Comparison of ENCODE assay signal across 35 cellular contexts in genomic region chr3:69725994-69726571, GRCh38. TPM values are rescaled to one million over a fixed set of nuclear protein-coding genes. Genes with fewer than 3 reads are reported as not detected.
"Had no signal": no experiment of that assay in that cellular context is flagged by ENCODE, and none has a peak within 500 bp of the region (broad histone marks: within the 10 kb centered on the region; RNA-seq: fewer than 3 reads in every experiment).

No MANE protein-coding gene starts in this region.

- H3K9me3 ChIP-seq: adrenal gland, ascending aorta had no signal

- H3K27ac ChIP-seq: adrenal gland, ascending aorta, VCaP had no signal

- H3K27me3 Mint-ChIP-seq: activated CD4-positive, alpha-beta memory T cell treated with anti-CD3 and anti-CD28 coated beads for 36 hours; activated CD4-positive, alpha-beta T cell treated with anti-CD3 and anti-CD28 coated beads, Interleukin-2, amount 10 ng/mL, durations not matched to agents 24 days and 14 days; activated T-helper 17 cell treated with anti-CD3 and anti-CD28 coated beads, Interleukin-2, amount 50 U/mL, for 72 hours had no signal

- FAIRE-seq: TTC549 had no signal

- H3K4me1 ChIP-seq: adrenal gland, ascending aorta had no signal

- H3K4me3 ChIP-seq: adrenal gland, ascending aorta had no signal

- DNase-seq: activated B cell treated with CpG ODN at 0.5 μM for 24 hours; activated CD4-positive, alpha-beta memory T cell treated with anti-CD3 and anti-CD28 coated beads for 36 hours; activated CD4-positive, alpha-beta T cell treated with anti-CD3 and anti-CD28 coated beads for 4 hours; activated CD4-positive, alpha-beta T cell treated with anti-CD3 and anti-CD28 coated beads, Interleukin-2, amount 10 ng/mL, durations not matched to agents 24 days and 14 days; activated CD4-positive, alpha-beta T cell treated with anti-CD3 and anti-CD28 coated beads, Interleukin-2, amount 50 U/mL, for 1 hour; activated CD4-positive, alpha-beta T cell treated with anti-CD3 and anti-CD28 coated beads, Interleukin-2, amount 50 U/mL, for 4 hours; activated CD4-positive, CD25-positive, alpha-beta regulatory T cell treated with anti-CD3 and anti-CD28 coated beads, Interleukin-2, amount 50 U/mL, for 72 hours; activated CD8-positive, alpha-beta memory T cell treated with anti-CD3 and anti-CD28 coated beads, Interleukin-2, amount 50 U/mL, for 4 hours; activated CD8-positive, alpha-beta T cell treated with anti-CD3 and anti-CD28 coated beads for 36 hours; activated effector memory CD4-positive, alpha-beta T cell treated with anti-CD3 and anti-CD28 coated beads, Interleukin-2, amount 50 U/mL, for 16 hours; activated gamma-delta T cell treated with Interleukin-2 at 50 U/mL for 16 hours; activated naive CD4-positive, alpha-beta T cell; activated naive CD4-positive, alpha-beta T cell treated with anti-CD3 and anti-CD28 coated beads for 36 hours; activated naive CD4-positive, alpha-beta T cell treated with anti-CD3 and anti-CD28 coated beads, Interleukin-2, amount 50 U/mL, for 16 hours; activated naive CD8-positive, alpha-beta T cell treated with anti-CD3 and anti-CD28 coated beads for 36 hours; activated T-cell treated with anti-CD3 and anti-CD28 coated beads for 4 hours; activated T-cell treated with anti-CD3 and anti-CD28 coated beads, Interleukin-2, amount 50 U/mL, for 1 hour; activated T-cell treated with anti-CD3 and anti-CD28 coated beads, Interleukin-2, amount 50 U/mL, for 48 hours; adrenal gland; amygdala; anterior cingulate cortex; central memory CD4-positive, alpha-beta T cell; SW 1271; T-helper 1 cell; T-helper 2 cell; T-helper 9 cell had no signal

- H3K36me3 ChIP-seq: adrenal gland, ascending aorta had no signal

- H3K4me1 Mint-ChIP-seq: activated B cell treated with CpG ODN at 0.5 μM for 24 hours; activated CD4-positive, alpha-beta T cell treated with anti-CD3 and anti-CD28 coated beads, Interleukin-2, amount 10 ng/mL, durations not matched to agents 24 days and 14 days; activated naive CD8-positive, alpha-beta T cell treated with anti-CD3 and anti-CD28 coated beads for 36 hours; activated T-helper 17 cell treated with anti-CD3 and anti-CD28 coated beads, Interleukin-2, amount 50 U/mL, for 72 hours; brain had no signal

- H3K27ac Mint-ChIP-seq: activated B cell treated with CpG ODN at 0.5 μM for 24 hours; activated CD4-positive, alpha-beta memory T cell treated with anti-CD3 and anti-CD28 coated beads for 36 hours; activated CD4-positive, alpha-beta T cell treated with anti-CD3 and anti-CD28 coated beads, Interleukin-2, amount 10 ng/mL, durations not matched to agents 24 days and 14 days; activated CD8-positive, alpha-beta T cell treated with anti-CD3 and anti-CD28 coated beads for 36 hours; activated naive CD4-positive, alpha-beta T cell treated with anti-CD3 and anti-CD28 coated beads for 36 hours; activated naive CD4-positive, alpha-beta T cell treated with anti-CD3 and anti-CD28 coated beads, Interleukin-2, amount 50 U/mL, for 72 hours; activated naive CD8-positive, alpha-beta T cell treated with anti-CD3 and anti-CD28 coated beads for 36 hours; activated T-helper 1 cell treated with anti-CD3 and anti-CD28 coated beads, Interleukin-12 subunit alpha, Interleukin-12 subunit beta, Interleukin-2, Interleukin-4 antibody, amounts not matched to agents 30 ng/mL and 10 ng/mL and 1 ng/mL, durations not matched to agents 14 hours and 24 hours and 36 hours; activated T-helper 17 cell treated with anti-CD3 and anti-CD28 coated beads, Interleukin-2, amount 50 U/mL, for 72 hours; brain; T-helper 1 cell treated with Interleukin-12 subunit alpha and Interleukin-12 subunit beta and Interleukin-4 antibody, amounts not matched to agents 30 μg/mL and 1 μg/mL, for 36 hours; T-helper 2 cell treated with Interferon-gamma antibody and Interleukin-4, amounts not matched to agents 5 μg/mL and 100 μg/mL, for 36 hours had no signal

- H3K36me3 Mint-ChIP-seq: activated CD4-positive, alpha-beta memory T cell treated with anti-CD3 and anti-CD28 coated beads for 36 hours; activated naive CD4-positive, alpha-beta T cell treated with anti-CD3 and anti-CD28 coated beads, Interleukin-2, amount 50 U/mL, for 72 hours; activated naive CD8-positive, alpha-beta T cell treated with anti-CD3 and anti-CD28 coated beads for 36 hours; brain had no signal

- H3K9me3 Mint-ChIP-seq: activated B cell treated with CpG ODN at 0.5 μM for 24 hours; activated CD4-positive, alpha-beta memory T cell treated with anti-CD3 and anti-CD28 coated beads for 36 hours; activated CD4-positive, alpha-beta T cell treated with anti-CD3 and anti-CD28 coated beads, Interleukin-2, amount 10 ng/mL, durations not matched to agents 24 days and 14 days; activated CD8-positive, alpha-beta T cell treated with anti-CD3 and anti-CD28 coated beads for 36 hours; activated naive CD4-positive, alpha-beta T cell treated with anti-CD3 and anti-CD28 coated beads for 36 hours; activated naive CD4-positive, alpha-beta T cell treated with anti-CD3 and anti-CD28 coated beads, Interleukin-2, amount 50 U/mL, for 72 hours; activated naive CD8-positive, alpha-beta T cell treated with anti-CD3 and anti-CD28 coated beads for 36 hours; activated T-helper 1 cell treated with anti-CD3 and anti-CD28 coated beads, Interleukin-12 subunit alpha, Interleukin-12 subunit beta, Interleukin-2, Interleukin-4 antibody, amounts not matched to agents 30 ng/mL and 10 ng/mL and 1 ng/mL, durations not matched to agents 14 hours and 24 hours and 36 hours; activated T-helper 17 cell treated with anti-CD3 and anti-CD28 coated beads, Interleukin-2, amount 50 U/mL, for 72 hours; T-helper 1 cell treated with Interleukin-12 subunit alpha and Interleukin-12 subunit beta and Interleukin-4 antibody, amounts not matched to agents 30 μg/mL and 1 μg/mL, for 36 hours; T-helper 2 cell treated with Interferon-gamma antibody and Interleukin-4, amounts not matched to agents 5 μg/mL and 100 μg/mL, for 36 hours had no signal

- H3K4me3 Mint-ChIP-seq: activated B cell treated with CpG ODN at 0.5 μM for 24 hours; activated CD4-positive, alpha-beta memory T cell treated with anti-CD3 and anti-CD28 coated beads for 36 hours; activated CD4-positive, alpha-beta T cell treated with anti-CD3 and anti-CD28 coated beads, Interleukin-2, amount 10 ng/mL, durations not matched to agents 24 days and 14 days; activated CD8-positive, alpha-beta T cell treated with anti-CD3 and anti-CD28 coated beads for 36 hours; activated naive CD4-positive, alpha-beta T cell treated with anti-CD3 and anti-CD28 coated beads for 36 hours; activated naive CD8-positive, alpha-beta T cell treated with anti-CD3 and anti-CD28 coated beads for 36 hours; activated T-helper 1 cell treated with anti-CD3 and anti-CD28 coated beads, Interleukin-12 subunit alpha, Interleukin-12 subunit beta, Interleukin-2, Interleukin-4 antibody, amounts not matched to agents 30 ng/mL and 10 ng/mL and 1 ng/mL, durations not matched to agents 14 hours and 24 hours and 36 hours; activated T-helper 17 cell treated with anti-CD3 and anti-CD28 coated beads, Interleukin-2, amount 50 U/mL, for 72 hours; brain; T-helper 1 cell treated with Interleukin-12 subunit alpha and Interleukin-12 subunit beta and Interleukin-4 antibody, amounts not matched to agents 30 μg/mL and 1 μg/mL, for 36 hours; T-helper 2 cell treated with Interferon-gamma antibody and Interleukin-4, amounts not matched to agents 5 μg/mL and 100 μg/mL, for 36 hours had no signal

- ATAC-seq: activated CD8-positive, alpha-beta T cell treated with anti-CD3 and anti-CD28 coated beads for 36 hours; activated T-helper 17 cell treated with anti-CD3 and anti-CD28 coated beads, Interleukin-2, amount 50 U/mL, for 72 hours had no signal

- H3K27me3 ChIP-seq: adrenal gland, ascending aorta had no signal

RNA-seq across cellular contexts. Expression of gene MITF, which starts 13.2 kb away (rescaled TPM):
- total RNA-seq: activated B cell treated with CpG ODN at 0.5 μM for 24 hours; activated CD4-positive, alpha-beta memory T cell treated with anti-CD3 and anti-CD28 coated beads for 36 hours; activated CD8-positive, alpha-beta T cell treated with anti-CD3 and anti-CD28 coated beads for 36 hours; activated naive CD4-positive, alpha-beta T cell treated with anti-CD3 and anti-CD28 coated beads for 36 hours; activated T-helper 17 cell treated with anti-CD3 and anti-CD28 coated beads, Interleukin-2, amount 50 U/mL, for 72 hours had no signal
